23 cellular contexts compared by ENCODE assay signal in genomic region chrX:24575496-24575895, GRCh38.
"Had no signal": no experiment of that assay in that cellular context is flagged by ENCODE, and none has a peak within 500 bp of the region (broad histone marks: within the 10 kb centered on the region; RNA-seq: fewer than 3 reads in every experiment).

No MANE protein-coding gene starts in this region.

- DNase-seq: central memory CD4-positive, alpha-beta T cell; colonic mucosa; effector memory CD4-positive, alpha-beta T cell; foreskin keratinocyte; kidney; left cardiac atrium; left lung; natural killer cell; occipital lobe; ovary; retina; right lobe of liver; small intestine; stimulated activated CD4-positive, alpha-beta T cell treated with anti-CD3 and anti-CD28 coated beads, Interleukin-15, amount 100 ng/mL, for 24 hours; stimulated activated CD4-positive, alpha-beta T cell treated with anti-CD3 and anti-CD28 coated beads, Interleukin-2, amount 100 ng/mL, for 48 hours; stimulated activated CD8-positive, alpha-beta memory T cell treated with anti-CD3 and anti-CD28 coated beads, Interleukin-4, amount 100 ng/mL, for 48 hours; stimulated activated naive CD4-positive, alpha-beta T cell; stimulated activated naive CD8-positive, alpha-beta T cell treated with anti-CD3 and anti-CD28 coated beads, Interleukin-15, amount 100 ng/mL, for 72 hours; upper lobe of left lung had no signal

- H3K4me1 Mint-ChIP-seq: natural killer cell; stimulated activated naive CD8-positive, alpha-beta T cell treated with anti-CD3 and anti-CD28 coated beads, Interleukin-15, amount 100 ng/mL, for 72 hours had no signal

- H3K4me1 ChIP-seq: colonic mucosa, esophagus muscularis mucosa, foreskin keratinocyte, left lung, right lobe of liver, tibial nerve, upper lobe of left lung had no signal

- H3K27me3 ChIP-seq: colonic mucosa, esophagus muscularis mucosa, foreskin keratinocyte, left lung, ovary, right lobe of liver, tibial nerve, upper lobe of left lung had no signal

- H3K4me3 Mint-ChIP-seq: dendritic cell treated with granulocyte-macrophage colony-stimulating factor and Interleukin-4, amounts not matched to agents 40 ng/mL and 50 ng/mL, for 4 days; natural killer cell; stimulated activated naive CD8-positive, alpha-beta T cell treated with anti-CD3 and anti-CD28 coated beads, Interleukin-15, amount 100 ng/mL, for 72 hours had no signal

- H3K27ac Mint-ChIP-seq: dendritic cell treated with granulocyte-macrophage colony-stimulating factor and Interleukin-4, amounts not matched to agents 40 ng/mL and 50 ng/mL, for 4 days; natural killer cell; stimulated activated naive CD8-positive, alpha-beta T cell treated with anti-CD3 and anti-CD28 coated beads, Interleukin-15, amount 100 ng/mL, for 72 hours had no signal

- H3K27me3 Mint-ChIP-seq: dendritic cell treated with granulocyte-macrophage colony-stimulating factor and Interleukin-4, amounts not matched to agents 40 ng/mL and 50 ng/mL, for 4 days; stimulated activated naive CD8-positive, alpha-beta T cell treated with anti-CD3 and anti-CD28 coated beads, Interleukin-15, amount 100 ng/mL, for 72 hours had no signal

- H3K9me3 Mint-ChIP-seq: dendritic cell treated with granulocyte-macrophage colony-stimulating factor and Interleukin-4, amounts not matched to agents 40 ng/mL and 50 ng/mL, for 4 days; natural killer cell; stimulated activated naive CD8-positive, alpha-beta T cell treated with anti-CD3 and anti-CD28 coated beads, Interleukin-15, amount 100 ng/mL, for 72 hours had no signal

- H3K9me3 ChIP-seq: colonic mucosa, esophagus muscularis mucosa, left lung, ovary, right lobe of liver, thoracic aorta, tibial nerve, upper lobe of left lung had no signal

- H3K36me3 Mint-ChIP-seq: natural killer cell had no signal

- H3K27ac ChIP-seq: colonic mucosa, esophagus muscularis mucosa, foreskin keratinocyte, left lung, ovary, right lobe of liver, thoracic aorta, tibial nerve, upper lobe of left lung had no signal
